ENCODE assay signal across 1 cellular context in genomic region chr6:44487002-44487401, GRCh38.
TF ChIP-seq lines count a peak whose summit lies in the region.

No MANE protein-coding gene starts in this region.

TF ChIP-seq in IMR-90, 13 proteins besides CTCF, POLR2A, EP300 and RAD21 (continued from another document):
- TF ChIP-seq ELK1 (IDR thresholded peaks at IDR 0.05; ENCODE audit: borderline replicate concordance, low read depth, low read length), result no peak
- TF ChIP-seq RCOR1 (IDR thresholded peaks at IDR 0.05; ENCODE audit: insufficient replicate concordance, low read length), result no peak
- peak; percentile 45 for TF ChIP-seq USF2 (IDR thresholded peaks at IDR 0.05; ENCODE audit: low read depth, low read length)
